ENCODE assay signal across 21 cellular contexts in the genomic region with DNA sequence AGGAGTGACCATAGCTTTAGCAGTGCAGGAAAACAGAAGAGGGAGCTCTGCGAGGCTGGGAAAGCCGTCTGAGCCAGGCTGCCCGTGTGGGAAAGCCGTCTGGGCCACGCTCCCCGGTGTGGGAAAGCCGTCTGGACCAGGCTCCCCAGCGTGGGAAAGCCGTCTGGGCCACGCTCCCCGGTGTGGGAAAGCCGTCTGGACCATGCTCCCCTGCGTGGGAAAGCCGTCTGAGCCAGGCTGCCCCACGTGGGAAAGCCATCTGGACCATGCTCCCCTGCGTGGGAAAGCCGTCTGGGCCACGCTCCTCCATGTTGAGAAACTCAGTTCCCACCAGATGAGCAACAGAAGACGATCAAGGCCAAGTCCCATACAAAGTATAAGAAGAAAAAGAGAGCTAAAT.
DNase-seq lines count a peak whose midpoint lies in the region; ATAC-seq and TF ChIP-seq lines count a peak whose summit lies in the region.
"Had no signal": no experiment of that assay in that cellular context is flagged by ENCODE, and none has a peak within 500 bp of the region (broad histone marks: within the 10 kb centered on the region; RNA-seq: fewer than 3 reads in every experiment).

No MANE protein-coding gene starts in this region.

- H3K4me3 ChIP-seq in naive thymus-derived CD4-positive, alpha-beta T cell (ENCODE audit: low read length), result no peak overlapping the region
- H3K4me3 ChIP-seq in GM23338, result no peak overlapping the region
- H3K4me3 ChIP-seq: A549, GM12878, GM23248, SJSA1 had no signal

- no peaks in the 10 kb centered on the region for H3K79me2 ChIP-seq in GM23338 (replicated peaks; ENCODE audit: insufficient read depth)

- H3F3A ChIP-seq in GM23338 (replicated peaks; ENCODE audit: low read depth), result no peaks in the 10 kb centered on the region

- POLR2A ChIA-PET in naive thymus-derived CD4-positive, alpha-beta T cell (lab: Charles Lee), result interaction anchor here (0.7 kb wide), 1 partner anchor 230 kb away, joined by 5 read pairs; no protein-coding TSS in a partner anchor

- peaks cover 8 to 60% (median 22%) of the 10 kb centered on the region in 3 experiments for H3K36me3 ChIP-seq in naive thymus-derived CD4-positive, alpha-beta T cell (ENCODE audit: control insufficient read depth in 2 of 3, insufficient read depth in 3 of 3, low read length in 3 of 3)
- H3K36me3 ChIP-seq in GM23338 (ENCODE audit: insufficient read depth), result no peaks in the 10 kb centered on the region

- H3K9me3 Mint-ChIP-seq in natural killer cell (no peaks in the 10 kb centered on the region), GM23338 (peaks cover 5% of the 10 kb centered on the region; the same call in 2 of the 3 replicates)
- peaks cover 9% of the 10 kb centered on the region for H3K9me3 Mint-ChIP-seq in natural killer cell treated with Interleukin-12 subunit alpha and Interleukin-12 subunit beta and Interleukin-15 and Interleukin-18, amount 100 ng/mL, for 72 hours
- H3K9me3 Mint-ChIP-seq in activated naive CD8-positive, alpha-beta T cell treated with anti-CD3 and anti-CD28 coated beads, Interleukin-2, amount 50 U/mL, for 24 hours, result peaks cover 12% of the 10 kb centered on the region
- peaks cover 6 to 21% (median 14%) of the 10 kb centered on the region in 11 donors for H3K9me3 Mint-ChIP-seq in naive thymus-derived CD4-positive, alpha-beta T cell
- peaks cover 8% of the 10 kb centered on the region for H3K9me3 Mint-ChIP-seq in activated T-helper 1 cell treated with anti-CD3 and anti-CD28 coated beads, Interleukin-12 subunit alpha, Interleukin-12 subunit beta, Interleukin-2, Interleukin-4 antibody, amounts not matched to agents 30 ng/mL and 10 ng/mL and 1 ng/mL, durations not matched to agents 14 hours and 24 hours and 36 hours

- ATAC-seq in natural killer cell (no peak), GM23338 (no peak)
- no peak for ATAC-seq in natural killer cell treated with Interleukin-12 subunit alpha and Interleukin-12 subunit beta and Interleukin-15 and Interleukin-18, amount 100 ng/mL, for 72 hours
- ATAC-seq in activated naive CD8-positive, alpha-beta T cell treated with anti-CD3 and anti-CD28 coated beads, Interleukin-2, amount 50 U/mL, for 24 hours, result no peak
- ATAC-seq in naive thymus-derived CD4-positive, alpha-beta T cell, result no peak
- ATAC-seq: A549, GM12878, HCT116, Right ventricle myocardium inferior had no signal

- H3K27ac Mint-ChIP-seq in natural killer cell (peak overlapping the region; percentile 7 to 13), GM23338 (no peak overlapping the region)
- H3K27ac Mint-ChIP-seq in natural killer cell treated with Interleukin-12 subunit alpha and Interleukin-12 subunit beta and Interleukin-15 and Interleukin-18, amount 100 ng/mL, for 72 hours, result no peak overlapping the region
- peak overlapping the region; percentile 16 for H3K27ac Mint-ChIP-seq in activated naive CD8-positive, alpha-beta T cell treated with anti-CD3 and anti-CD28 coated beads, Interleukin-2, amount 50 U/mL, for 24 hours
- H3K27ac Mint-ChIP-seq in naive thymus-derived CD4-positive, alpha-beta T cell, result peak overlapping the region in 5 of 9 donors; percentile 26 to 77 (median 43)
- H3K27ac Mint-ChIP-seq in activated T-helper 1 cell treated with anti-CD3 and anti-CD28 coated beads, Interleukin-12 subunit alpha, Interleukin-12 subunit beta, Interleukin-2, Interleukin-4 antibody, amounts not matched to agents 30 ng/mL and 10 ng/mL and 1 ng/mL, durations not matched to agents 14 hours and 24 hours and 36 hours, result no peak overlapping the region

- H3K4me1 Mint-ChIP-seq in natural killer cell (peaks cover 6 to 15% of the 10 kb centered on the region in 2 donors), GM23338 (no peaks in the 10 kb centered on the region; the same call in 1 of the 3 replicates)
- H3K4me1 Mint-ChIP-seq in natural killer cell treated with Interleukin-12 subunit alpha and Interleukin-12 subunit beta and Interleukin-15 and Interleukin-18, amount 100 ng/mL, for 72 hours (ENCODE audit: low read depth in 2 of 2), result peaks cover 4 to 16% of the 10 kb centered on the region in 2 donors
- H3K4me1 Mint-ChIP-seq in activated naive CD8-positive, alpha-beta T cell treated with anti-CD3 and anti-CD28 coated beads, Interleukin-2, amount 50 U/mL, for 24 hours, result peaks cover 4% of the 10 kb centered on the region
- peaks cover 7 to 18% (median 12%) of the 10 kb centered on the region in 7 donors for H3K4me1 Mint-ChIP-seq in naive thymus-derived CD4-positive, alpha-beta T cell
- no peaks in the 10 kb centered on the region for H3K4me1 Mint-ChIP-seq in activated T-helper 1 cell treated with anti-CD3 and anti-CD28 coated beads, Interleukin-12 subunit alpha, Interleukin-12 subunit beta, Interleukin-2, Interleukin-4 antibody, amounts not matched to agents 30 ng/mL and 10 ng/mL and 1 ng/mL, durations not matched to agents 14 hours and 24 hours and 36 hours (ENCODE audit: low read depth)

- CTCF ChIA-PET in naive thymus-derived CD4-positive, alpha-beta T cell (lab: Charles Lee), result interaction anchor here (0.6 kb wide), 1 partner anchor 15 kb away, joined by 3 read pairs; no protein-coding TSS in a partner anchor

- peaks cover 0 to 3% of the 10 kb centered on the region in 2 donors for H3K4me1 ChIP-seq in naive thymus-derived CD4-positive, alpha-beta T cell (ENCODE audit: control insufficient read depth in 2 of 2, insufficient read depth in 2 of 2, low read length in 2 of 2)
- H3K4me1 ChIP-seq in GM23338 (ENCODE audit: insufficient read depth), result no peaks in the 10 kb centered on the region
- H3K4me1 ChIP-seq: A549, BE2C, SJSA1 had no signal

- H4K20me1 ChIP-seq in GM23338 (replicated peaks; ENCODE audit: insufficient read depth), result no peaks in the 10 kb centered on the region

- DNase-seq in natural killer cell (no peak), NCI-H774 (lab: John Stamatoyannopoulos, UW) (no peak), GM23338 (ENCODE audit: low spot score) (no peak)
- no peak for DNase-seq in natural killer cell treated with Interleukin-12 subunit alpha and Interleukin-12 subunit beta and Interleukin-15 and Interleukin-18, amount 100 ng/mL, for 72 hours (ENCODE audit: low spot score)
- no peak for DNase-seq in activated naive CD8-positive, alpha-beta T cell treated with anti-CD3 and anti-CD28 coated beads, Interleukin-2, amount 50 U/mL, for 24 hours
- no peak for DNase-seq in naive thymus-derived CD4-positive, alpha-beta T cell
- DNase-seq in activated T-helper 1 cell treated with anti-CD3 and anti-CD28 coated beads, Interleukin-12 subunit alpha, Interleukin-12 subunit beta, Interleukin-2, Interleukin-4 antibody, amounts not matched to agents 30 ng/mL and 10 ng/mL and 1 ng/mL, durations not matched to agents 14 hours and 24 hours and 36 hours (ENCODE audit: low spot score), result no peak
- DNase-seq: BE2C, DND-41, GM23248, IMR-90, NCI-H1694 treated with DMSO at 0.1 percent for 48 hours, NCI-H2081 treated with DMSO at 0.1 percent for 48 hours, NCI-H2171 treated with DMSO at 0.1 percent for 48 hours, NCI-H524 treated with DMSO at 0.1 percent for 48 hours, OCI-M1 had no signal

- intact Hi-C loops in natural killer cell (cut with micrococcal nuclease), result no loop called here
- intact Hi-C loops in naive thymus-derived CD4-positive, alpha-beta T cell (cut with micrococcal nuclease), result no loop called here
- intact Hi-C loops in activated T-helper 1 cell treated with anti-CD3 and anti-CD28 coated beads, Interleukin-12 subunit alpha, Interleukin-12 subunit beta, Interleukin-2, Interleukin-4 antibody, amounts not matched to agents 30 ng/mL and 10 ng/mL and 1 ng/mL, durations not matched to agents 14 hours and 24 hours and 36 hours (cut with micrococcal nuclease), result no loop called here

- H3K4me2 ChIP-seq in GM23338, result no peak overlapping the region
- H3K4me2 ChIP-seq: A549 had no signal

- H3K36me3 Mint-ChIP-seq in natural killer cell, result peaks cover 34% of the 10 kb centered on the region
- peaks cover 43% of the 10 kb centered on the region for H3K36me3 Mint-ChIP-seq in natural killer cell treated with Interleukin-12 subunit alpha and Interleukin-12 subunit beta and Interleukin-15 and Interleukin-18, amount 100 ng/mL, for 72 hours
- H3K36me3 Mint-ChIP-seq in activated naive CD8-positive, alpha-beta T cell treated with anti-CD3 and anti-CD28 coated beads, Interleukin-2, amount 50 U/mL, for 24 hours (ENCODE audit: low read depth), result peaks cover 57% of the 10 kb centered on the region
- peaks cover 36 to 71% (median 57%) of the 10 kb centered on the region in 5 donors for H3K36me3 Mint-ChIP-seq in naive thymus-derived CD4-positive, alpha-beta T cell
- peaks cover 48% of the 10 kb centered on the region for H3K36me3 Mint-ChIP-seq in activated T-helper 1 cell treated with anti-CD3 and anti-CD28 coated beads, Interleukin-12 subunit alpha, Interleukin-12 subunit beta, Interleukin-2, Interleukin-4 antibody, amounts not matched to agents 30 ng/mL and 10 ng/mL and 1 ng/mL, durations not matched to agents 14 hours and 24 hours and 36 hours (ENCODE audit: low read depth)
- H3K36me3 Mint-ChIP-seq in GM23338 (ENCODE audit: low read depth), result peaks cover 44% of the 10 kb centered on the region

- no peak overlapping the region for H3K27ac ChIP-seq in naive thymus-derived CD4-positive, alpha-beta T cell (ENCODE audit: low read depth, low read length)
- no peak overlapping the region for H3K27ac ChIP-seq in GM23338 (ENCODE audit: low read depth)
- H3K27ac ChIP-seq: A549, GM23248, SJSA1 had no signal

- H3K9me3 ChIP-seq in naive thymus-derived CD4-positive, alpha-beta T cell (ENCODE audit: control insufficient read depth in 2 of 3, low read length in 3 of 3), result peaks cover 0 to 7% (median 5%) of the 10 kb centered on the region in 3 experiments
- H3K9me3 ChIP-seq: BE2C had no signal

- H3K4me3 Mint-ChIP-seq in natural killer cell, result no peak overlapping the region
- no peak overlapping the region for H3K4me3 Mint-ChIP-seq in natural killer cell treated with Interleukin-12 subunit alpha and Interleukin-12 subunit beta and Interleukin-15 and Interleukin-18, amount 100 ng/mL, for 72 hours
- no peak overlapping the region for H3K4me3 Mint-ChIP-seq in activated naive CD8-positive, alpha-beta T cell treated with anti-CD3 and anti-CD28 coated beads, Interleukin-2, amount 50 U/mL, for 24 hours
- H3K4me3 Mint-ChIP-seq in naive thymus-derived CD4-positive, alpha-beta T cell, result no peak overlapping the region
- H3K4me3 Mint-ChIP-seq in activated T-helper 1 cell treated with anti-CD3 and anti-CD28 coated beads, Interleukin-12 subunit alpha, Interleukin-12 subunit beta, Interleukin-2, Interleukin-4 antibody, amounts not matched to agents 30 ng/mL and 10 ng/mL and 1 ng/mL, durations not matched to agents 14 hours and 24 hours and 36 hours, result no peak overlapping the region
- no peak overlapping the region for H3K4me3 Mint-ChIP-seq in GM23338

- no peaks in the 10 kb centered on the region for H3K27me3 ChIP-seq in naive thymus-derived CD4-positive, alpha-beta T cell (ENCODE audit: control insufficient read depth in 2 of 2, insufficient read depth in 2 of 2, low read length in 2 of 2)
- no peaks in the 10 kb centered on the region for H3K27me3 ChIP-seq in GM23338 (ENCODE audit: insufficient read depth)
- H3K27me3 ChIP-seq: BE2C, SJSA1 had no signal

- H2AFZ ChIP-seq in GM23338, result no peak overlapping the region
- H2AFZ ChIP-seq: GM23248 had no signal

- TF ChIP-seq CTCF in natural killer cell (IDR thresholded peaks at IDR 0.05) (no peak), GM23338 (conservative IDR thresholded peaks at IDR 0.05; ENCODE audit: low read depth in 2 of 2) (no peak)

- no peaks in the 10 kb centered on the region for H3K9me2 ChIP-seq in GM23338 (ENCODE audit: insufficient read depth)

- H3K27me3 Mint-ChIP-seq in natural killer cell (ENCODE audit: low read depth in 2 of 2) (no peaks in the 10 kb centered on the region), GM23338 (ENCODE audit: insufficient read depth, low read depth, poor library complexity) (peaks cover 10% of the 10 kb centered on the region)
- no peaks in the 10 kb centered on the region for H3K27me3 Mint-ChIP-seq in natural killer cell treated with Interleukin-12 subunit alpha and Interleukin-12 subunit beta and Interleukin-15 and Interleukin-18, amount 100 ng/mL, for 72 hours
- H3K27me3 Mint-ChIP-seq in activated naive CD8-positive, alpha-beta T cell treated with anti-CD3 and anti-CD28 coated beads, Interleukin-2, amount 50 U/mL, for 24 hours, result no peaks in the 10 kb centered on the region
- no peaks in the 10 kb centered on the region for H3K27me3 Mint-ChIP-seq in naive thymus-derived CD4-positive, alpha-beta T cell
- H3K27me3 Mint-ChIP-seq in activated T-helper 1 cell treated with anti-CD3 and anti-CD28 coated beads, Interleukin-12 subunit alpha, Interleukin-12 subunit beta, Interleukin-2, Interleukin-4 antibody, amounts not matched to agents 30 ng/mL and 10 ng/mL and 1 ng/mL, durations not matched to agents 14 hours and 24 hours and 36 hours (ENCODE audit: insufficient read depth), result no peaks in the 10 kb centered on the region

Comparison
In these comparisons a context has a peak if more than half of its experiments do, and no peak if none do; other contexts are left out.
1. H3K27ac Mint-ChIP-seq: peak in natural killer cell (2 of 2), activated naive CD8-positive, alpha-beta T cell treated with anti-CD3 and anti-CD28 coated beads, Interleukin-2, amount 50 U/mL, for 24 hours (single experiment) and naive thymus-derived CD4-positive, alpha-beta T cell (5 of 9); none in natural killer cell treated with Interleukin-12 subunit alpha and Interleukin-12 subunit beta and Interleukin-15 and Interleukin-18, amount 100 ng/mL, for 72 hours (0 of 2), activated T-helper 1 cell treated with anti-CD3 and anti-CD28 coated beads, Interleukin-12 subunit alpha, Interleukin-12 subunit beta, Interleukin-2, Interleukin-4 antibody, amounts not matched to agents 30 ng/mL and 10 ng/mL and 1 ng/mL, durations not matched to agents 14 hours and 24 hours and 36 hours (single experiment) and GM23338 (single experiment).